Comparison of ENCODE assay signal across 13 cellular contexts in genomic region chr1:235651170-235651806, GRCh38. TPM values are rescaled to one million over a fixed set of nuclear protein-coding genes. Genes with fewer than 3 reads are reported as not detected.
DNase-seq lines count a peak whose midpoint lies in the region; ATAC-seq, FAIRE-seq and TF ChIP-seq lines count a peak whose summit lies in the region.
"Had no signal": no experiment of that assay in that cellular context is flagged by ENCODE, and none has a peak within 500 bp of the region (broad histone marks: within the 10 kb centered on the region; RNA-seq: fewer than 3 reads in every experiment).

No MANE protein-coding gene starts in this region.

- H3K14ac ChIP-seq in trophoblast cell (ENCODE audit: low read length): no peak overlapping the region

- no peak overlapping the region for H3K4me3 ChIP-seq in WERI-Rb-1 (ENCODE audit: low read depth, low read length)
- no peak overlapping the region for H3K4me3 ChIP-seq in hepatocyte
- no peak overlapping the region for H3K4me3 ChIP-seq in trophoblast cell (ENCODE audit: low read depth, low read length)
- H3K4me3 ChIP-seq in small intestine (ENCODE audit: low read depth in 1 of 2, low read length in 2 of 2): no peak overlapping the region

- H3K4me1 ChIP-seq in hepatocyte (ENCODE audit: insufficient read depth): peaks cover 8% of the 10 kb centered on the region
- H3K4me1 ChIP-seq in trophoblast cell (ENCODE audit: control insufficient read depth in 1 of 2, insufficient read depth in 2 of 2, low read length in 2 of 2): peaks cover 5 to 13% of the 10 kb centered on the region in 2 experiments
- H3K4me1 ChIP-seq in small intestine (ENCODE audit: control insufficient read depth in 2 of 2, insufficient read depth in 1 of 2, low read depth in 1 of 2, low read length in 1 of 2): peaks cover 3 to 6% of the 10 kb centered on the region in 2 donors

- no peak overlapping the region for H2AK5ac ChIP-seq in trophoblast cell (ENCODE audit: low read length)

- no peak overlapping the region for H3K27ac Mint-ChIP-seq in activated CD4-positive, alpha-beta memory T cell treated with anti-CD3 and anti-CD28 coated beads, Interleukin-2, amount 10 ng/mL, durations not matched to agents 7 days and 5 days
- no peak overlapping the region for H3K27ac Mint-ChIP-seq in activated CD4-positive, alpha-beta memory T cell treated with anti-CD3 and anti-CD28 coated beads for 36 hours

- H4K91ac ChIP-seq in trophoblast cell (ENCODE audit: low read depth, low read length): no peak overlapping the region

- no peaks in the 10 kb centered on the region for H3K79me2 ChIP-seq in hepatocyte
- H3K79me2 ChIP-seq in trophoblast cell (ENCODE audit: control insufficient read depth, insufficient read depth, low read length, poor library complexity): no peaks in the 10 kb centered on the region

- no peak overlapping the region for H2BK12ac ChIP-seq in trophoblast cell (ENCODE audit: low read length)

- H3K9me2 ChIP-seq in hepatocyte (replicated peaks; ENCODE audit: insufficient read depth): no peaks in the 10 kb centered on the region

- no peaks in the 10 kb centered on the region for H3K9me3 ChIP-seq in WERI-Rb-1 (ENCODE audit: severe bottlenecking)
- no peaks in the 10 kb centered on the region for H3K9me3 ChIP-seq in hepatocyte (ENCODE audit: low read depth)
- H3K9me3 ChIP-seq in trophoblast cell (ENCODE audit: insufficient read depth, low read depth, low read length): no peaks in the 10 kb centered on the region
- no peaks in the 10 kb centered on the region for H3K9me3 ChIP-seq in small intestine (ENCODE audit: control insufficient read depth, low read depth)
- H3K9me3 ChIP-seq: suprapubic skin had no signal

- H3K36me3 ChIP-seq in WERI-Rb-1 (peaks cover 9% of the 10 kb centered on the region), hepatocyte (replicated peaks; ENCODE audit: insufficient read depth, low read depth) (no peaks in the 10 kb centered on the region), trophoblast cell (ENCODE audit: control insufficient read depth in 1 of 2, insufficient read depth in 2 of 2, low read length in 2 of 2) (no peaks in the 10 kb centered on the region), small intestine (ENCODE audit: control insufficient read depth in 2 of 2, insufficient read depth in 2 of 2, low read length in 2 of 2) (no peaks in the 10 kb centered on the region)
- H3K36me3 ChIP-seq: suprapubic skin had no signal

- H3K27me3 ChIP-seq in WERI-Rb-1 (ENCODE audit: insufficient read depth, low read depth, severe bottlenecking) (no peaks in the 10 kb centered on the region), hepatocyte (peaks cover 27% of the 10 kb centered on the region), trophoblast cell (ENCODE audit: insufficient read depth, low read length) (peaks cover 23% of the 10 kb centered on the region), small intestine (ENCODE audit: control insufficient read depth in 2 of 2, insufficient read depth in 2 of 2, low read length in 2 of 2) (peaks cover 0 to 9% of the 10 kb centered on the region in 2 donors)

- no peak overlapping the region for H3K4ac ChIP-seq in trophoblast cell (ENCODE audit: low read depth, low read length)

- peaks cover 65% of the 10 kb centered on the region for H3K27me3 Mint-ChIP-seq in activated CD4-positive, alpha-beta memory T cell treated with anti-CD3 and anti-CD28 coated beads, Interleukin-2, amount 10 ng/mL, durations not matched to agents 7 days and 5 days
- peaks cover 59% of the 10 kb centered on the region for H3K27me3 Mint-ChIP-seq in activated CD4-positive, alpha-beta memory T cell treated with anti-CD3 and anti-CD28 coated beads for 36 hours

- 45% methylated on average over 10 of the region's 10 CpGs for WGBS in hepatocyte (ENCODE audit: low lambda C conversion rate, missing lambda C conversion rate)
- WGBS in trophoblast cell (ENCODE audit: extremely low coverage, insufficient coverage, insufficient read length): no CpG with 5 or more reads among the region's 10 CpGs
- 40 to 48% (median 40%) methylated on average over 10 of the region's 10 CpGs for WGBS in small intestine, 3 donors

- no peaks in the 10 kb centered on the region for H4K20me1 ChIP-seq in hepatocyte (ENCODE audit: insufficient read depth, poor library complexity, severe bottlenecking)

- peak overlapping the region; percentile 54 for H2AFZ ChIP-seq in hepatocyte
- peak overlapping the region; percentile 55 for H2AFZ ChIP-seq in trophoblast cell (ENCODE audit: insufficient read depth, low read length, poor library complexity)

- H3K79me1 ChIP-seq in trophoblast cell (ENCODE audit: low read length): peaks cover 2% of the 10 kb centered on the region

- no peak overlapping the region for H3K9ac ChIP-seq in trophoblast cell (ENCODE audit: low read length)

- intact Hi-C loops in activated CD4-positive, alpha-beta memory T cell treated with anti-CD3 and anti-CD28 coated beads for 36 hours (cut with micrococcal nuclease): no loop called here

- no peak overlapping the region for H3K18ac ChIP-seq in trophoblast cell (ENCODE audit: low read length)

- H3K4me2 ChIP-seq in hepatocyte (peak overlapping the region; percentile 99), trophoblast cell (ENCODE audit: low read length) (peak overlapping the region; percentile 98)

- no peak overlapping the region for H4K12ac ChIP-seq in trophoblast cell (ENCODE audit: low read depth, low read length)

- POLR2A ChIA-PET in activated CD4-positive, alpha-beta memory T cell treated with anti-CD3 and anti-CD28 coated beads, Interleukin-2, amount 10 ng/mL, durations not matched to agents 7 days and 5 days (lab: Charles Lee): interaction anchor here (1.4 kb wide), 1 partner anchor 10 kb away, joined by 3 read pairs; no protein-coding TSS in a partner anchor
- POLR2A ChIA-PET in activated CD4-positive, alpha-beta memory T cell treated with anti-CD3 and anti-CD28 coated beads for 36 hours (lab: Charles Lee): no interaction called here

- ATAC-seq in HG03378 (IDR thresholded peaks at IDR 0.05; ENCODE audit: unreplicated experiment): no peak
- ATAC-seq in GM19023 (IDR thresholded peaks at IDR 0.05; ENCODE audit: unreplicated experiment): no peak

- TF ChIP-seq CTCF in WERI-Rb-1 (IDR thresholded peaks at IDR 0.05; ENCODE audit: low read depth, low read length): no peak
- no peak for TF ChIP-seq CTCF in hepatocyte (IDR thresholded peaks at IDR 0.05; ENCODE audit: poor library complexity)

- H3K23ac ChIP-seq in trophoblast cell (ENCODE audit: low read length): no peak overlapping the region

- H4K8ac ChIP-seq in trophoblast cell (ENCODE audit: low read depth, low read length): no peak overlapping the region

- CTCF ChIA-PET in activated CD4-positive, alpha-beta memory T cell treated with anti-CD3 and anti-CD28 coated beads, Interleukin-2, amount 10 ng/mL, durations not matched to agents 7 days and 5 days (lab: Charles Lee): no interaction called here
- CTCF ChIA-PET in activated CD4-positive, alpha-beta memory T cell treated with anti-CD3 and anti-CD28 coated beads for 36 hours (lab: Charles Lee): no interaction called here

- H2BK120ac ChIP-seq in trophoblast cell (ENCODE audit: insufficient read depth, low read length, poor library complexity): no peak overlapping the region

- peak overlapping the region; percentile 20 for H3K4me3 Mint-ChIP-seq in activated CD4-positive, alpha-beta memory T cell treated with anti-CD3 and anti-CD28 coated beads, Interleukin-2, amount 10 ng/mL, durations not matched to agents 7 days and 5 days
- H3K4me3 Mint-ChIP-seq in activated CD4-positive, alpha-beta memory T cell treated with anti-CD3 and anti-CD28 coated beads for 36 hours: no peak overlapping the region

- no peak for DNase-seq in activated CD4-positive, alpha-beta memory T cell treated with anti-CD3 and anti-CD28 coated beads, Interleukin-2, amount 10 ng/mL, durations not matched to agents 7 days and 5 days
- no peak for DNase-seq in activated CD4-positive, alpha-beta memory T cell treated with anti-CD3 and anti-CD28 coated beads for 36 hours
- DNase-seq in WERI-Rb-1 (no peak), hepatocyte (ENCODE audit: low spot score) (no peak), trophoblast cell (no peak), small intestine (no peak)
- DNase-seq: activated CD4-positive, alpha-beta T cell treated with anti-CD3 and anti-CD28 coated beads for 1 hour; NCI-H1105; stimulated activated CD4-positive, alpha-beta T cell treated with anti-CD3 and anti-CD28 coated beads, Interleukin-4, amount 100 ng/mL, for 24 hours had no signal

- H3K4me1 Mint-ChIP-seq in activated CD4-positive, alpha-beta memory T cell treated with anti-CD3 and anti-CD28 coated beads, Interleukin-2, amount 10 ng/mL, durations not matched to agents 7 days and 5 days: peaks cover 20% of the 10 kb centered on the region
- peaks cover 4% of the 10 kb centered on the region for H3K4me1 Mint-ChIP-seq in activated CD4-positive, alpha-beta memory T cell treated with anti-CD3 and anti-CD28 coated beads for 36 hours (ENCODE audit: low read depth)

- peaks cover 7% of the 10 kb centered on the region for H3K36me3 Mint-ChIP-seq in activated CD4-positive, alpha-beta memory T cell treated with anti-CD3 and anti-CD28 coated beads, Interleukin-2, amount 10 ng/mL, durations not matched to agents 7 days and 5 days (ENCODE audit: low read depth)
- no peaks in the 10 kb centered on the region for H3K36me3 Mint-ChIP-seq in activated CD4-positive, alpha-beta memory T cell treated with anti-CD3 and anti-CD28 coated beads for 36 hours

- H3K27ac ChIP-seq in WERI-Rb-1: peak overlapping the region; percentile 86
- H3K27ac ChIP-seq in hepatocyte: peak overlapping the region; percentile 80
- H3K27ac ChIP-seq in trophoblast cell (ENCODE audit: low read depth, low read length): no peak overlapping the region
- no peak overlapping the region for H3K27ac ChIP-seq in small intestine (ENCODE audit: low read depth in 1 of 2, low read length in 1 of 2)
- H3K27ac ChIP-seq: suprapubic skin had no signal

- H2BK5ac ChIP-seq in trophoblast cell (ENCODE audit: low read depth, low read length, poor library complexity): no peak overlapping the region

- no peak for FAIRE-seq in small intestine (lab: Jason Lieb, UNC)
- FAIRE-seq: keratinocyte had no signal

- H3K9me3 Mint-ChIP-seq in activated CD4-positive, alpha-beta memory T cell treated with anti-CD3 and anti-CD28 coated beads, Interleukin-2, amount 10 ng/mL, durations not matched to agents 7 days and 5 days: no peaks in the 10 kb centered on the region
- H3K9me3 Mint-ChIP-seq in activated CD4-positive, alpha-beta memory T cell treated with anti-CD3 and anti-CD28 coated beads for 36 hours: peaks cover 2% of the 10 kb centered on the region

RNA-seq across cellular contexts. Expression of gene GNG4, which starts 1.7 kb away (rescaled TPM):
- under 1 TPM; 0.18 TPM for total RNA-seq in activated CD4-positive, alpha-beta memory T cell treated with anti-CD3 and anti-CD28 coated beads, Interleukin-2, amount 10 ng/mL, durations not matched to agents 7 days and 5 days
- 1 to 10 TPM in 1 of 2 experiments, under 1 TPM in 1; 0.88 to 1.8 TPM for total RNA-seq in activated CD4-positive, alpha-beta memory T cell treated with anti-CD3 and anti-CD28 coated beads for 36 hours
- 4.8 and 6.1 TPM in 2 replicates for total RNA-seq in hepatocyte
- polyA plus RNA-seq in hepatocyte (9.8 and 11.8 TPM in 2 replicates), small intestine (1 to 10 TPM; 1.6 to 6.8 (median 3.6) TPM)
- 3.1 TPM in 2 replicates for polyA plus RNA-seq in trophoblast cell (2013)

Comparison
In these comparisons a context has a peak if more than half of its experiments do, and no peak if none do; other contexts are left out.
1. H3K27ac ChIP-seq: peak in WERI-Rb-1 (single experiment) and hepatocyte (single experiment); none in trophoblast cell (single experiment) and small intestine (0 of 2).